In the genomic region with DNA sequence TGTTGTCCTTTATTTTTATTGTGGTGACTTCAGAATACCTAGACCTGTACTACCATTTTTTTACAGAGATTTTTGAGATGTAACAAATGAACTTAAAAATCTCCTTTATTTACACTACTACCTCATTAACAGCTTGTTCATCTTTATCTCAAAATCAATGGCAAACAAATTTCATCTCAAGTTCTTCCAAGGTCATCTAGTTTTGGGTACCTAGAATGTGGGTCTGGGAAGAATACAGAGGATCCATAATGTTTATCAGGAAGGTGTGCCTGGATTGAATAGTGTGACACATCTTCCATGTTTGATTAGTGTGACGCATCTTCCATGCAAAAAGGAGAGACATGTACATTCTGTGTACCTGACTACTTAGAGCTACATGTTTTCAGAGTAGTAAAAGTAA, we compare ENCODE assay signal across 18 cellular contexts.
DNase-seq lines count a peak whose midpoint lies in the region; ATAC-seq, FAIRE-seq and TF ChIP-seq lines count a peak whose summit lies in the region.
"Had no signal": no experiment of that assay in that cellular context is flagged by ENCODE, and none has a peak within 500 bp of the region (broad histone marks: within the 10 kb centered on the region; RNA-seq: fewer than 3 reads in every experiment).

No MANE protein-coding gene starts in this region.

- intact Hi-C loops in IMR-90 (cut with micrococcal nuclease), result loop anchor here (5.0 kb wide), 1 partner anchor 619 kb away; no protein-coding TSS in a partner anchor

- H3K36me3 ChIP-seq in IMR-90 (ENCODE audit: control insufficient read depth, insufficient read depth, low read length) (no peaks in the 10 kb centered on the region), bronchial epithelial cell (ENCODE audit: control insufficient read depth, insufficient read depth, low read length) (no peaks in the 10 kb centered on the region), mesodermal cell (ENCODE audit: control insufficient read depth, insufficient read depth, low read length) (no peaks in the 10 kb centered on the region)
- H3K36me3 ChIP-seq: BLaER1 treated with 17β-estradiol and CSF1 and Interleukin-3, amounts not matched to agents 10 nM and 100 nM; HAP-1 had no signal

- H3K56ac ChIP-seq in IMR-90 (ENCODE audit: extremely low read depth, insufficient read depth, low read length), result no peak overlapping the region

- H3K27ac Mint-ChIP-seq in activated CD4-positive, alpha-beta memory T cell treated with anti-CD3 and anti-CD28 coated beads, Interleukin-2, amount 10 ng/mL, durations not matched to agents 7 days and 5 days, result no peak overlapping the region
- H3K27ac Mint-ChIP-seq: CD4-positive, CD25-positive, alpha-beta regulatory T cell had no signal

- POLR2A ChIA-PET in IMR-90 (lab: Charles Lee; ENCODE audit: unreplicated experiment), result no interaction called here
- POLR2A ChIA-PET in activated CD4-positive, alpha-beta memory T cell treated with anti-CD3 and anti-CD28 coated beads, Interleukin-2, amount 10 ng/mL, durations not matched to agents 7 days and 5 days (lab: Charles Lee), result no interaction called here

- ATAC-seq in IMR-90 (ENCODE audit: low read depth), result no peak
- ATAC-seq in left lobe of liver, result no peak

- no peaks in the 10 kb centered on the region for H4K20me1 ChIP-seq in IMR-90 (ENCODE audit: insufficient read depth, low read length)
- H4K20me1 ChIP-seq: BLaER1 treated with 17β-estradiol and CSF1 and Interleukin-3, amounts not matched to agents 10 nM and 100 nM had no signal

- H3K9me1 ChIP-seq in IMR-90 (ENCODE audit: insufficient read depth, low read length), result no peaks in the 10 kb centered on the region

- BruUV-seq in IMR-90 (replicated peaks; lab: Mats Ljungman, UMichigan), result no TSS peak

- H3K18ac ChIP-seq in IMR-90 (ENCODE audit: low read depth, low read length), result peak overlapping the region; percentile 87

- no peak overlapping the region for H2AK9ac ChIP-seq in IMR-90 (replicated peaks; ENCODE audit: low read depth, low read length, poor library complexity)

- H3K79me1 ChIP-seq in IMR-90 (ENCODE audit: low read depth in 1 of 2, low read length in 2 of 2), result peaks cover 0 to 4% of the 10 kb centered on the region in 2 experiments; a peak in 1 of 4 replicates

- H3K4me3 ChIP-seq in IMR-90 (ENCODE audit: insufficient read depth, low read depth, low read length), result no peak overlapping the region
- no peak overlapping the region for H3K4me3 ChIP-seq in bronchial epithelial cell (ENCODE audit: low read depth, low read length)
- H3K4me3 ChIP-seq in mesodermal cell (ENCODE audit: extremely low read depth, insufficient read depth, low read length, poor library complexity, severe bottlenecking), result no peak overlapping the region
- H3K4me3 ChIP-seq: BLaER1 treated with 17β-estradiol and CSF1 and Interleukin-3, amounts not matched to agents 10 nM and 100 nM; HAP-1 had no signal

- dilution Hi-C loops in IMR-90 (cut with HindIII; ENCODE audit: low sequenced_read_pairs, unreplicated experiment), result no loop called here

- peak overlapping the region; percentile 63; the same call in 1 of the 2 replicates for H4K5ac ChIP-seq in IMR-90 (ENCODE audit: low read depth, low read length)

- H3K27me3 Mint-ChIP-seq in activated CD4-positive, alpha-beta memory T cell treated with anti-CD3 and anti-CD28 coated beads, Interleukin-2, amount 10 ng/mL, durations not matched to agents 7 days and 5 days, result no peaks in the 10 kb centered on the region

- H2BK120ac ChIP-seq in IMR-90 (ENCODE audit: low read depth, low read length), result peak overlapping the region; percentile 85

- TF ChIP-seq CTCF in 22Rv1 (IDR thresholded peaks at IDR 0.05) (no peak), IMR-90 (conservative IDR thresholded peaks at IDR 0.05; ENCODE audit: low read depth, low read length) (no peak), bronchial epithelial cell (IDR thresholded peaks at IDR 0.05; ENCODE audit: insufficient read depth, low read length, severe bottlenecking) (no peak)

- no peak for TF ChIP-seq POLR2A in IMR-90 (IDR thresholded peaks at IDR 0.05; ENCODE audit: low read depth, low read length)

- H3K27me3 ChIP-seq in IMR-90 (ENCODE audit: control insufficient read depth, insufficient read depth, low read length) (no peaks in the 10 kb centered on the region), bronchial epithelial cell (ENCODE audit: control insufficient read depth, insufficient read depth, low read length) (no peaks in the 10 kb centered on the region)
- H3K27me3 ChIP-seq: BLaER1 treated with 17β-estradiol and CSF1 and Interleukin-3, amounts not matched to agents 10 nM and 100 nM had no signal

- peaks cover 4% of the 10 kb centered on the region for H3K4me1 Mint-ChIP-seq in activated CD4-positive, alpha-beta memory T cell treated with anti-CD3 and anti-CD28 coated beads, Interleukin-2, amount 10 ng/mL, durations not matched to agents 7 days and 5 days

- H3K9me3 Mint-ChIP-seq in activated CD4-positive, alpha-beta memory T cell treated with anti-CD3 and anti-CD28 coated beads, Interleukin-2, amount 10 ng/mL, durations not matched to agents 7 days and 5 days, result no peaks in the 10 kb centered on the region

- 0 out of 2 replicates have a peak overlapping the region, but pooled peaks have one; percentile 39 for H3K23ac ChIP-seq in IMR-90 (ENCODE audit: low read depth, low read length)

- no peaks in the 10 kb centered on the region for H3K9me3 ChIP-seq in IMR-90 (ENCODE audit: control insufficient read depth, insufficient read depth, low read length)
- no peaks in the 10 kb centered on the region for H3K9me3 ChIP-seq in mesodermal cell (ENCODE audit: control insufficient read depth, low read length)
- H3K9me3 ChIP-seq: BLaER1 treated with 17β-estradiol and CSF1 and Interleukin-3, amounts not matched to agents 10 nM and 100 nM; HAP-1 had no signal

- H3K9ac ChIP-seq in IMR-90 (ENCODE audit: low read depth, low read length), result no peak overlapping the region
- H3K9ac ChIP-seq: BLaER1 treated with 17β-estradiol and CSF1 and Interleukin-3, amounts not matched to agents 10 nM and 100 nM had no signal

- H3K4me3 Mint-ChIP-seq in activated CD4-positive, alpha-beta memory T cell treated with anti-CD3 and anti-CD28 coated beads, Interleukin-2, amount 10 ng/mL, durations not matched to agents 7 days and 5 days, result no peak overlapping the region
- H3K4me3 Mint-ChIP-seq: CD4-positive, CD25-positive, alpha-beta regulatory T cell had no signal

- H3K4me2 ChIP-seq in IMR-90 (ENCODE audit: low read depth, low read length), result no peak overlapping the region
- H3K4me2 ChIP-seq: BLaER1 treated with 17β-estradiol and CSF1 and Interleukin-3, amounts not matched to agents 10 nM and 100 nM had no signal

- H2BK5ac ChIP-seq in IMR-90 (ENCODE audit: low read depth, low read length, poor library complexity, severe bottlenecking), result no peak overlapping the region

- H2BK20ac ChIP-seq in IMR-90 (ENCODE audit: low read depth, low read length), result peak overlapping the region; percentile 31; the same call in 1 of the 2 replicates

- H2BK15ac ChIP-seq in IMR-90 (ENCODE audit: low read depth, low read length), result no peak overlapping the region; the same call in 2 of the 3 replicates

- H3K4me1 ChIP-seq in IMR-90 (ENCODE audit: control insufficient read depth, insufficient read depth, low read length) (peaks cover 2% of the 10 kb centered on the region; the same call in 1 of the 2 replicates), mesodermal cell (ENCODE audit: control insufficient read depth, insufficient read depth, low read length, poor library complexity, severe bottlenecking) (peaks cover 10% of the 10 kb centered on the region)
- H3K4me1 ChIP-seq: HAP-1 had no signal

- H2AK5ac ChIP-seq in IMR-90 (ENCODE audit: low read depth, low read length), result no peak overlapping the region

- H2AFZ ChIP-seq in IMR-90 (replicated peaks; ENCODE audit: low read length, poor library complexity), result no peak overlapping the region

- H3K27ac ChIP-seq in 22Rv1, result peak overlapping the region; percentile 33
- no peak overlapping the region for H3K27ac ChIP-seq in IMR-90 (ENCODE audit: insufficient read depth, low read length)
- peak overlapping the region; percentile 37 for H3K27ac ChIP-seq in mesodermal cell (ENCODE audit: low read depth, low read length, severe bottlenecking)
- H3K27ac ChIP-seq: BLaER1 treated with 17β-estradiol and CSF1 and Interleukin-3, amounts not matched to agents 10 nM and 100 nM; HL-60 had no signal

- no peak overlapping the region; a peak in 1 of 4 replicates for H4K8ac ChIP-seq in IMR-90 (ENCODE audit: low read depth in 2 of 2, low read length in 2 of 2)

- no peak for TF ChIP-seq RAD21 in IMR-90 (IDR thresholded peaks at IDR 0.05; ENCODE audit: low read length)

- in situ Hi-C loops in IMR-90 (cut with MboI; ENCODE audit: low sequenced_read_pairs), result no loop called here

- no peak for FAIRE-seq in bronchial epithelial cell (lab: Jason Lieb, UNC)
- FAIRE-seq: GM19239, H1 had no signal

- H4K91ac ChIP-seq in IMR-90 (ENCODE audit: insufficient read depth, low read depth, low read length), result peak overlapping the region; percentile 23; the same call in 1 of the 2 replicates

- CTCF ChIA-PET in IMR-90 (lab: Yijun Ruan, JAX), result no interaction called here
- CTCF ChIA-PET in activated CD4-positive, alpha-beta memory T cell treated with anti-CD3 and anti-CD28 coated beads, Interleukin-2, amount 10 ng/mL, durations not matched to agents 7 days and 5 days (lab: Charles Lee), result no interaction called here

- H3K36me3 Mint-ChIP-seq in activated CD4-positive, alpha-beta memory T cell treated with anti-CD3 and anti-CD28 coated beads, Interleukin-2, amount 10 ng/mL, durations not matched to agents 7 days and 5 days (ENCODE audit: low read depth), result no peaks in the 10 kb centered on the region
- H3K36me3 Mint-ChIP-seq: CD4-positive, CD25-positive, alpha-beta regulatory T cell had no signal

- no peak for DNase-seq in IMR-90
- peak; percentile 7 for DNase-seq in bronchial epithelial cell (ENCODE audit: low read depth)
- DNase-seq in activated CD4-positive, alpha-beta memory T cell treated with anti-CD3 and anti-CD28 coated beads, Interleukin-2, amount 10 ng/mL, durations not matched to agents 7 days and 5 days, result no peak
- DNase-seq in DMS 273 (lab: John Stamatoyannopoulos, UW; ENCODE audit: unreplicated experiment), result no peak
- no peak for DNase-seq in left lobe of liver (ENCODE audit: low spot score)
- DNase-seq in NCI-H1930 (lab: John Stamatoyannopoulos, UW), result no peak
- DNase-seq: ACHN; CD4-positive, CD25-positive, alpha-beta regulatory T cell; DMS 273 treated with DMSO at 0.1 percent for 48 hours; DND-41; GF-D8 had no signal

- WGBS in IMR-90 (ENCODE audit: extremely low coverage in 2 of 2, insufficient read length in 1 of 2), 2 experiments, result no CpG with 5 or more reads among the region's 1 CpG
- 80 to 100% methylated on average over 1 of the region's 1 CpG for WGBS in mesodermal cell (ENCODE audit: insufficient coverage in 2 of 2), 2 experiments

- 0 out of 2 replicates have a peak overlapping the region, but pooled peaks have one; percentile 55 for H3K14ac ChIP-seq in IMR-90 (replicated peaks; ENCODE audit: low read depth, low read length)

- peak overlapping the region; percentile 35; the same call in 1 of the 2 replicates for H3K4ac ChIP-seq in IMR-90 (ENCODE audit: low read depth, low read length)
